Comparison of ENCODE assay signal across 8 cellular contexts in the genomic region with DNA sequence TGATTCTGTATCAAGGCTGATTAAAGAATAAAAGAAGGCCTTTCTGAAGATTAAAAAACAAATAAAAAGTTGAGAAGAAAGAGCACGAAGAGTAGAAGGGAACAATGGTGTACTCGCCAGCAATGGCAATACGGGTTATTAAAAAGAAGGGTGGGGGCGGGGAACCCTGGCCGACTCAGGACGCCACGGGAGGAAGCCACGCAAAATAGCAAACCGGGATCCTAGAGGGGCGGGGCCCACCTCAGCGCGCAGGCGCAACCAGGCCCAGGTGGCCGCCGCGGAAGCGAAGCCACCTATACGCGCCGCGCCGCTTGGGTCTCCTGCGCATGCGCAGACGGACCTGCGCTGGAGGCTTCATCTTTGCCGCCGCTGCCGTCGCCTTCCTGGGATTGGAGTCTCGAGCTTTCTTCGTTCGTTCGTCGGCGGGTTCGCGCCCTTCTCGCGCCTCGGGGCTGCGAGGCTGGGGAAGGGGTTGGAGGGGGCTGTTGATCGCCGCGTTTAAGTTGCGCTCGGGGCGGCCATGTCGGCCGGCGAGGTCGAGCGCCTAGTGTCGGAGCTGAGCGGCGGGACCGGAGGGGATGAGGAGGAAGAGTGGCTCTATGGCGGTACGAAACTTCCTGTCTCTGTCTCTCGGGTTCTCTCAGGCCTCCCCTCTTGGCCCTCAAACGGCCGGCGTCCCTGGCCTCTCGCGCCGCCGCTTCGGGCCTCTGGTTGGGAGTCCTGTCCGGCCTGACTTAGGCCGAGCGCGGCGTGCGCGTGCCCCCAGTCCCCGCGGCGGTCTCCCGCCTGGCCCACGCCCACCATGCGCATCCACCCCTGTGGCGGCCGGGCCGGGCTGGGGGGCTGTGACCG. TPM values are rescaled to one million over a fixed set of nuclear protein-coding genes. Genes with fewer than 3 reads are reported as not detected.
DNase-seq lines count a peak whose midpoint lies in the region; ATAC-seq and TF ChIP-seq lines count a peak whose summit lies in the region.

A gene with protein sequence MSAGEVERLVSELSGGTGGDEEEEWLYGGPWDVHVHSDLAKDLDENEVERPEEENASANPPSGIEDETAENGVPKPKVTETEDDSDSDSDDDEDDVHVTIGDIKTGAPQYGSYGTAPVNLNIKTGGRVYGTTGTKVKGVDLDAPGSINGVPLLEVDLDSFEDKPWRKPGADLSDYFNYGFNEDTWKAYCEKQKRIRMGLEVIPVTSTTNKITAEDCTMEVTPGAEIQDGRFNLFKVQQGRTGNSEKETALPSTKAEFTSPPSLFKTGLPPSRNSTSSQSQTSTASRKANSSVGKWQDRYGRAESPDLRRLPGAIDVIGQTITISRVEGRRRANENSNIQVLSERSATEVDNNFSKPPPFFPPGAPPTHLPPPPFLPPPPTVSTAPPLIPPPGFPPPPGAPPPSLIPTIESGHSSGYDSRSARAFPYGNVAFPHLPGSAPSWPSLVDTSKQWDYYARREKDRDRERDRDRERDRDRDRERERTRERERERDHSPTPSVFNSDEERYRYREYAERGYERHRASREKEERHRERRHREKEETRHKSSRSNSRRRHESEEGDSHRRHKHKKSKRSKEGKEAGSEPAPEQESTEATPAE (plus strand): TSS at position 323 of the 852 bp plus-strand sequence. CDS start 198 bp downstream, at position 521.

- H3K4me1 ChIP-seq in PC-9 (replicated peaks; ENCODE audit: insufficient read depth) = peaks cover 14% of the 10 kb centered on the region
- H3K4me1 ChIP-seq in muscle layer of colon (ENCODE audit: insufficient read depth, low read length) = peaks cover 9% of the 10 kb centered on the region

- intact Hi-C loops in PC-9 (cut with micrococcal nuclease; ENCODE audit: unreplicated experiment) = loop anchor here (1.0 kb wide), 1 partner anchor 11 kb away; the partner anchor contains the start of gene SCFD2

- CTCF ChIA-PET in PC-9 (lab: Charles Lee) = no interaction called here

- peak within 1 kb of the TSS; percentile 96 for H2AFZ ChIP-seq in PC-9

- H3K36me3 ChIP-seq in PC-9 (ENCODE audit: low read depth) = 0 out of 2 replicates have a peak, but pooled peaks cover 8% of the 10 kb centered on the region
- peaks cover 5% of the 10 kb centered on the region for H3K36me3 ChIP-seq in muscle layer of colon (ENCODE audit: insufficient read depth, low read length)

- POLR2A ChIA-PET in PC-9 (lab: Charles Lee; ENCODE audit: unreplicated experiment) = interaction anchor here (0.7 to 1.2 kb wide), 2 partner anchors 11 to 214 kb away, joined by 3 read pairs; partner anchors contain the start of gene LNX1

- no peaks in the 10 kb centered on the region for H3K9me3 ChIP-seq in PC-9 (ENCODE audit: insufficient read depth, low read depth)
- H3K9me3 ChIP-seq in muscle layer of colon (ENCODE audit: low read length) = no peaks in the 10 kb centered on the region

- no peak for TF ChIP-seq CTCF in PC-9 (conservative IDR thresholded peaks at IDR 0.05)

- H3K27me3 ChIP-seq in PC-9 (ENCODE audit: insufficient read depth, low read depth) (no peaks in the 10 kb centered on the region), muscle layer of colon (ENCODE audit: control insufficient read depth in 1 of 2, insufficient read depth in 2 of 2, low read length in 2 of 2) (no peaks in the 10 kb centered on the region)

- TSS peak; percentile 80 for BruUV-seq in PC-9 (replicated peaks; lab: Mats Ljungman, UMichigan)

- peaks cover 23% of the 10 kb centered on the region for H4K20me1 ChIP-seq in PC-9 (ENCODE audit: insufficient read depth)

- peak within 1 kb of the TSS; percentile 42; the same call in 1 of the 2 replicates for H3K27ac ChIP-seq in PC-9
- H3K27ac ChIP-seq in muscle layer of colon (ENCODE audit: low read depth, low read length) = peak within 1 kb of the TSS; percentile 82

- no peaks in the 10 kb centered on the region for H3K9me2 ChIP-seq in PC-9 (ENCODE audit: insufficient read depth)

- peak within 1 kb of the TSS; percentile 68 for H3K9ac ChIP-seq in muscle layer of colon (ENCODE audit: low read length)

- peak; percentile 81 for ATAC-seq in GM21619 (IDR thresholded peaks at IDR 0.05; ENCODE audit: unreplicated experiment)
- peak; percentile 99 for ATAC-seq in esophagus mucosa

- H3K79me2 ChIP-seq in PC-9 (ENCODE audit: low read depth) = peaks cover 49% of the 10 kb centered on the region

- H3K4me3 ChIP-seq in Jurkat, Clone E6-1 (ENCODE audit: low read length) = peak within 1 kb of the TSS; percentile 73
- H3K4me3 ChIP-seq in PC-9 (peak within 1 kb of the TSS; percentile 82), muscle layer of colon (ENCODE audit: low read depth in 1 of 2, low read length in 2 of 2) (peak within 1 kb of the TSS; percentile 91 to 99)

- peak within 1 kb of the TSS; percentile 85 for H3K4me2 ChIP-seq in PC-9

- DNase-seq in DMS153 treated with DMSO at 0.1 percent for 48 hours (lab: John Stamatoyannopoulos, UW; ENCODE audit: unreplicated experiment) = peak; percentile 75
- DNase-seq in Jurkat, Clone E6-1 (ENCODE audit: low read depth, low spot score) = peak; percentile 91
- peak; percentile 71 to 94 for DNase-seq in PC-9
- peak; percentile 97 for DNase-seq in activated T-cell treated with anti-CD3 and anti-CD28 coated beads, Interleukin-2, amount 50 U/mL, for 48 hours
- peak; percentile 92 for DNase-seq in stimulated activated CD8-positive, alpha-beta memory T cell treated with anti-CD3 and anti-CD28 coated beads, Interleukin-7, amount 100 ng/mL, for 24 hours (ENCODE audit: low read depth)

- no peaks in the 10 kb centered on the region; the same call in 1 of the 2 replicates for H3F3A ChIP-seq in PC-9 (ENCODE audit: insufficient read depth, low read depth)

RNA-seq across cellular contexts. Expression of the gene that starts here (rescaled TPM):
- polyA plus RNA-seq in Jurkat, Clone E6-1 (2012; ENCODE audit: insufficient read depth, insufficient read length) = 112 TPM
- total RNA-seq in PC-9 (2021) (44.8 and 65.6 TPM in 2 replicates), esophagus mucosa (27.1 TPM)

Comparison
In these comparisons a context has a peak if more than half of its experiments do, and no peak if none do; other contexts are left out.
1. Peak in every context shown above with its lines: DNase-seq, ATAC-seq, H3K4me3 ChIP-seq and H3K27ac ChIP-seq.